In the genomic region with DNA sequence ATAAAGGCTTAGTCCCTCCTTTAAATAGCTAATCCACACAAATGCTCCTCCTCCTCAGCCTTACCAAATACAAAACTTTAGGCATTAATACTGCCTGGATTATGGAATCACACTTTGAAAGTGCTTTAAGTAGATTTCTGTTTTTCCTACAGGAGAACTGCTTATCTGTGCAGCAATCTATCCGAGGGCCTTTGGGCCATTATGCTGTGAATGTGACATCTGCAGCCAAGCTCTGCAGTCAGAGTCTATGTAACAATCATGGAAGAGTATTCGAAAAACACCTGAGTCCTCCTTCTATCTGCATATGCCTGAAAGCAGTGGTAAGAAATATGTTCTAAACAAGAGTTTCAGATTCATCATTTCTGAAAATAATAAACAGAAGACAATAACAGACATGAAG, we compare ENCODE assay signal across 1 cellular context.
TF ChIP-seq lines count a peak whose summit lies in the region.

No MANE protein-coding gene starts in this region.

TF ChIP-seq in endothelial cell of umbilical vein, 7 proteins besides CTCF, POLR2A, EP300 and RAD21:
- no peak for TF ChIP-seq JUN (IDR thresholded peaks at IDR 0.05; ENCODE audit: borderline replicate concordance, insufficient read depth, insufficient read length, low read depth)
- TF ChIP-seq GATA2 (IDR thresholded peaks at IDR 0.05; ENCODE audit: insufficient read depth, insufficient read length, low read depth, low read length) = peak; percentile 7
- TF ChIP-seq EZH2 (IDR thresholded peaks at IDR 0.05; ENCODE audit: borderline replicate concordance, low read depth, low read length, severe bottlenecking) = no peak
- TF ChIP-seq, protein P1, sequence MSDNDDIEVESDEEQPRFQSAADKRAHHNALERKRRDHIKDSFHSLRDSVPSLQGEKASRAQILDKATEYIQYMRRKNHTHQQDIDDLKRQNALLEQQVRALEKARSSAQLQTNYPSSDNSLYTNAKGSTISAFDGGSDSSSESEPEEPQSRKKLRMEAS (IDR thresholded peaks at IDR 0.05; ENCODE audit: insufficient read depth, insufficient read length) = no peak
